10 cellular contexts compared by ENCODE assay signal in the genomic region with DNA sequence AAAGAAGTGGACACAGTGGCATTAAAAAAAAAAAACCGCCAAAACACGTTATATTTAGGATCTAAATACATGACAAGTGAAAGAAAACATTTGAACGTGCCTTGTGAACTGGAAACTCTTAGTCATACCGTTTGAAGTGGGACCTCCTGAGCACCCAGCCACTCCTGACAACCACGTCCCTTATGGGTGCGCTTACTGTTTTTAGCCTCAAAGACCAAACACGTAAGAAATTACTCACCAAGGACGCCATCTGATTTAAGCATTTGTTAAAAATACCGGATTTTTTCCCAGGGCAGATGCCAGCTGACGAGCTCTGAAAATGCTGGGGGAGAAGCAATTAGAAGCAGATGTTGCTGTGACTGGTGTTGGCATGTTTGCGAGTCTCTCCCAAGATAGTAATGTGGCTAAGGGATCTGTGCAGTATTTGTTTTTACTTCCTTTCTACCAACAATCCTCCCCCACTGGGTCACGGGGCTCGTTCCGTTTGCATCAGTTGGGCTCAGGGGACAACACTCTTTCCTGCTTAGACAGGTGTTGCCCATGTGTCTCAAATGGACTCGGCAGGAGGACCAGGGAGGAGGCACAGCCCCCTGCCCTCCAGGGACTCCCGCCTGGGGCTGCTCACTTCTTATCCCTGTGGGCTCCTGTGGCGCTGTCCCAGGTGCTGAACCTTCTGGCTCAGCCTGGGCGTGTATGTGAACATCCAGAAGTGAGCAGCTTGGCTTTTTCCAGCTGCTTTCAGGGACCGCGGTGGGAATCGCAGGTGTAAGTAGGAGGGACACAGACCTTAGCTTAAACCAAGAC.
A peak's percentile ranks its signal among the peaks of the same experiment; 100 is the strongest.
DNase-seq lines count a peak whose midpoint lies in the region; ATAC-seq, FAIRE-seq and TF ChIP-seq lines count a peak whose summit lies in the region.
"Had no signal": no experiment of that assay in that cellular context is flagged by ENCODE, and none has a peak within 500 bp of the region (broad histone marks: within the 10 kb centered on the region; RNA-seq: fewer than 3 reads in every experiment).

No MANE protein-coding gene starts in this region.

- H3K36me3 Mint-ChIP-seq in endodermal cell (ENCODE audit: low read depth), result no peaks in the 10 kb centered on the region

- ATAC-seq in HG02870 (IDR thresholded peaks at IDR 0.05; ENCODE audit: unreplicated experiment), result peak; percentile 67

- H3K27me3 Mint-ChIP-seq in endodermal cell (ENCODE audit: insufficient read depth), result no peaks in the 10 kb centered on the region
- H3K27me3 Mint-ChIP-seq: dendritic cell treated with granulocyte-macrophage colony-stimulating factor and Interleukin-4, amounts not matched to agents 40 ng/mL and 50 ng/mL, for 4 days had no signal

- TF ChIP-seq EP300 in neural cell (conservative IDR thresholded peaks at IDR 0.05; ENCODE audit: poor library complexity, severe bottlenecking), result no peak

- H3K27ac Mint-ChIP-seq in endodermal cell, result no peak overlapping the region
- H3K27ac Mint-ChIP-seq: dendritic cell treated with granulocyte-macrophage colony-stimulating factor and Interleukin-4, amounts not matched to agents 40 ng/mL and 50 ng/mL, for 4 days had no signal

- H3K27me3 ChIP-seq in endodermal cell (ENCODE audit: control insufficient read depth, insufficient read depth, low read length, poor library complexity, severe bottlenecking) (no peaks in the 10 kb centered on the region), neural cell (ENCODE audit: insufficient read depth, low read depth, low read length) (no peaks in the 10 kb centered on the region)

- H4K20me1 ChIP-seq in neural cell (ENCODE audit: insufficient read depth), result no peaks in the 10 kb centered on the region

- H3K4me1 ChIP-seq in endodermal cell (ENCODE audit: control insufficient read depth, insufficient read depth, low read length), result no peaks in the 10 kb centered on the region

- H3K4me2 ChIP-seq in neural cell (ENCODE audit: low read length), result no peak overlapping the region

- H3K27ac ChIP-seq in endodermal cell (ENCODE audit: low read depth, low read length) (no peak overlapping the region), neural cell (ENCODE audit: low read length) (no peak overlapping the region)

- H3K9me2 ChIP-seq in neural cell (ENCODE audit: insufficient read depth, low read length), result no peaks in the 10 kb centered on the region

- no peaks in the 10 kb centered on the region for H3K9me3 Mint-ChIP-seq in endodermal cell
- H3K9me3 Mint-ChIP-seq: dendritic cell treated with granulocyte-macrophage colony-stimulating factor and Interleukin-4, amounts not matched to agents 40 ng/mL and 50 ng/mL, for 4 days had no signal

- no peak for TF ChIP-seq RAD21 in neural cell (conservative IDR thresholded peaks at IDR 0.05)

- no peak for FAIRE-seq in urothelium cell line (lab: Jason Lieb, UNC)
- FAIRE-seq: A204.1 had no signal

- TF ChIP-seq CTCF in endodermal cell (conservative IDR thresholded peaks at IDR 0.05), result peak; percentile 12
- TF ChIP-seq CTCF in neural cell (IDR thresholded peaks at IDR 0.05; ENCODE audit: poor library complexity, severe bottlenecking), result no peak

- no peak overlapping the region for H2AFZ ChIP-seq in neural cell (ENCODE audit: low read depth, low read length)

- peaks cover 2% of the 10 kb centered on the region for H3K4me1 Mint-ChIP-seq in endodermal cell

- H3K36me3 ChIP-seq in endodermal cell (ENCODE audit: control insufficient read depth, insufficient read depth, low read length) (no peaks in the 10 kb centered on the region), neural cell (ENCODE audit: insufficient read depth, low read length) (no peaks in the 10 kb centered on the region)

- WGBS in endodermal cell (ENCODE audit: insufficient coverage in 1 of 2, insufficient read length in 1 of 2), 2 experiments, result 60 to 69% methylated on average over 18 to 21 of the region's 21 CpGs

- no peak overlapping the region for H3K4me3 Mint-ChIP-seq in endodermal cell
- H3K4me3 Mint-ChIP-seq: dendritic cell treated with granulocyte-macrophage colony-stimulating factor and Interleukin-4, amounts not matched to agents 40 ng/mL and 50 ng/mL, for 4 days had no signal

- H3K9ac ChIP-seq in endodermal cell (ENCODE audit: extremely low read depth, low read length, poor library complexity, severe bottlenecking) (no peak overlapping the region), neural cell (ENCODE audit: low read length) (no peak overlapping the region)

- no peaks in the 10 kb centered on the region for H3K9me3 ChIP-seq in endodermal cell (ENCODE audit: control insufficient read depth, low read length)
- H3K9me3 ChIP-seq in neural cell (ENCODE audit: low read length), result no peaks in the 10 kb centered on the region

- H3K79me2 ChIP-seq in neural cell (replicated peaks; ENCODE audit: insufficient read depth, low read length), result no peaks in the 10 kb centered on the region

- no peaks in the 10 kb centered on the region for H3F3A ChIP-seq in neural cell (ENCODE audit: insufficient read depth, low read length, poor library complexity, severe bottlenecking)

- peak; percentile 21 for DNase-seq in NCI-H1105 treated with DMSO at 0.1 percent for 48 hours (lab: John Stamatoyannopoulos, UW)
- DNase-seq in NCI-H1105 (lab: John Stamatoyannopoulos, UW), result no peak
- peak; percentile 100 for DNase-seq in NCI-H2171 (lab: John Stamatoyannopoulos, UW)
- DNase-seq in activated CD4-positive, alpha-beta T cell treated with anti-CD3 and anti-CD28 coated beads, Interleukin-2, amount 50 U/mL, for 4 hours, result peak; percentile 42 to 46
- DNase-seq in endodermal cell, result peak; percentile 96
- peak; percentile 64 for DNase-seq in urothelium cell line (ENCODE audit: low spot score)

- H3K4me3 ChIP-seq in endodermal cell (ENCODE audit: low read length) (no peak overlapping the region), neural cell (ENCODE audit: low read length) (no peak overlapping the region)

TF ChIP-seq in neural cell, 6 proteins besides CTCF, POLR2A, EP300 and RAD21:
- TF ChIP-seq, protein P1, sequence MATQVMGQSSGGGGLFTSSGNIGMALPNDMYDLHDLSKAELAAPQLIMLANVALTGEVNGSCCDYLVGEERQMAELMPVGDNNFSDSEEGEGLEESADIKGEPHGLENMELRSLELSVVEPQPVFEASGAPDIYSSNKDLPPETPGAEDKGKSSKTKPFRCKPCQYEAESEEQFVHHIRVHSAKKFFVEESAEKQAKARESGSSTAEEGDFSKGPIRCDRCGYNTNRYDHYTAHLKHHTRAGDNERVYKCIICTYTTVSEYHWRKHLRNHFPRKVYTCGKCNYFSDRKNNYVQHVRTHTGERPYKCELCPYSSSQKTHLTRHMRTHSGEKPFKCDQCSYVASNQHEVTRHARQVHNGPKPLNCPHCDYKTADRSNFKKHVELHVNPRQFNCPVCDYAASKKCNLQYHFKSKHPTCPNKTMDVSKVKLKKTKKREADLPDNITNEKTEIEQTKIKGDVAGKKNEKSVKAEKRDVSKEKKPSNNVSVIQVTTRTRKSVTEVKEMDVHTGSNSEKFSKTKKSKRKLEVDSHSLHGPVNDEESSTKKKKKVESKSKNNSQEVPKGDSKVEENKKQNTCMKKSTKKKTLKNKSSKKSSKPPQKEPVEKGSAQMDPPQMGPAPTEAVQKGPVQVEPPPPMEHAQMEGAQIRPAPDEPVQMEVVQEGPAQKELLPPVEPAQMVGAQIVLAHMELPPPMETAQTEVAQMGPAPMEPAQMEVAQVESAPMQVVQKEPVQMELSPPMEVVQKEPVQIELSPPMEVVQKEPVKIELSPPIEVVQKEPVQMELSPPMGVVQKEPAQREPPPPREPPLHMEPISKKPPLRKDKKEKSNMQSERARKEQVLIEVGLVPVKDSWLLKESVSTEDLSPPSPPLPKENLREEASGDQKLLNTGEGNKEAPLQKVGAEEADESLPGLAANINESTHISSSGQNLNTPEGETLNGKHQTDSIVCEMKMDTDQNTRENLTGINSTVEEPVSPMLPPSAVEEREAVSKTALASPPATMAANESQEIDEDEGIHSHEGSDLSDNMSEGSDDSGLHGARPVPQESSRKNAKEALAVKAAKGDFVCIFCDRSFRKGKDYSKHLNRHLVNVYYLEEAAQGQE (IDR thresholded peaks at IDR 0.05; ENCODE audit: borderline replicate concordance), result peak; percentile 69
- TF ChIP-seq POLR2AphosphoS5 (IDR thresholded peaks at IDR 0.05), result no peak
